ENCODE assay signal across 7 cellular contexts in genomic region chr2:84906900-84907714, GRCh38. TPM values are rescaled to one million over a fixed set of nuclear protein-coding genes. Genes with fewer than 3 reads are reported as not detected.
DNase-seq lines count a peak whose midpoint lies in the region; FAIRE-seq and TF ChIP-seq lines count a peak whose summit lies in the region.

No MANE protein-coding gene starts in this region.

- no peaks in the 10 kb centered on the region for H3K4me1 ChIP-seq in endodermal cell (ENCODE audit: control insufficient read depth, insufficient read depth, low read length)
- H3K4me1 ChIP-seq in suprapubic skin: peaks cover 23% of the 10 kb centered on the region

- FAIRE-seq in H54 (lab: Jason Lieb, UNC): no peak

- H3K9me3 ChIP-seq in endodermal cell (ENCODE audit: control insufficient read depth, low read length) (no peaks in the 10 kb centered on the region), suprapubic skin (no peaks in the 10 kb centered on the region)

- H3K27me3 Mint-ChIP-seq in endodermal cell (ENCODE audit: insufficient read depth): peaks cover 20% of the 10 kb centered on the region

- TF ChIP-seq POLR2A in H54 (IDR thresholded peaks at IDR 0.05; ENCODE audit: low read depth, low read length) (peak; percentile 59), suprapubic skin (IDR thresholded peaks at IDR 0.05) (peak in 1 of 2 donors; percentile 24)

- peaks cover 14% of the 10 kb centered on the region for H3K4me1 Mint-ChIP-seq in endodermal cell

- H3K9me3 Mint-ChIP-seq in endodermal cell: peaks cover 3% of the 10 kb centered on the region

- H3K27ac ChIP-seq in endodermal cell (ENCODE audit: low read depth, low read length): peak overlapping the region; percentile 54
- peak overlapping the region; percentile 97 for H3K27ac ChIP-seq in suprapubic skin

- H3K27ac Mint-ChIP-seq in endodermal cell: peak overlapping the region; percentile 94

- DNase-seq in GM12864 (ENCODE audit: low read depth): no peak
- DNase-seq in H54 (ENCODE audit: insufficient read length, low spot score): peak; percentile 55
- peak; percentile 80 for DNase-seq in MV-4-11 (lab: John Stamatoyannopoulos, UW)
- peak; percentile 35 for DNase-seq in activated CD4-positive, alpha-beta T cell treated with anti-CD3 and anti-CD28 coated beads, Interleukin-2, amount 50 U/mL, for 1 hour
- peak; percentile 85 for DNase-seq in endodermal cell
- DNase-seq in medulla oblongata (ENCODE audit: extremely low spot score): peak; percentile 78
- DNase-seq in suprapubic skin (ENCODE audit: low spot score in 2 of 2): peak in 1 of 2 donors; percentile 88

- 21 to 28% methylated on average over 7 to 15 of the region's 15 CpGs for WGBS in endodermal cell (ENCODE audit: insufficient coverage in 1 of 2, insufficient read length in 1 of 2), 2 experiments
- 24% methylated on average over 15 of the region's 15 CpGs for WGBS in suprapubic skin

- peak overlapping the region; percentile 97 for H3K4me3 Mint-ChIP-seq in endodermal cell

- peaks cover 33% of the 10 kb centered on the region for H3K36me3 Mint-ChIP-seq in endodermal cell (ENCODE audit: low read depth)

- TF ChIP-seq CTCF in GM12864 (IDR thresholded peaks at IDR 0.05; ENCODE audit: low read depth, low read length, missing control alignments): no peak
- TF ChIP-seq CTCF in endodermal cell (conservative IDR thresholded peaks at IDR 0.05): no peak
- TF ChIP-seq CTCF in suprapubic skin (IDR thresholded peaks at IDR 0.05): no peak

- H3K9ac ChIP-seq in endodermal cell (ENCODE audit: extremely low read depth, low read length, poor library complexity, severe bottlenecking): peak overlapping the region; percentile 99

- H3K4me3 ChIP-seq in GM12864 (ENCODE audit: low read depth, low read length) (peak overlapping the region; percentile 89), endodermal cell (ENCODE audit: low read length) (peak overlapping the region; percentile 94), suprapubic skin (peak overlapping the region; percentile 95)

- H3K27me3 ChIP-seq in endodermal cell (ENCODE audit: control insufficient read depth, insufficient read depth, low read length, poor library complexity, severe bottlenecking): no peaks in the 10 kb centered on the region
- no peaks in the 10 kb centered on the region for H3K27me3 ChIP-seq in suprapubic skin

- H3K36me3 ChIP-seq in endodermal cell (ENCODE audit: control insufficient read depth, insufficient read depth, low read length): peaks cover 10% of the 10 kb centered on the region
- H3K36me3 ChIP-seq in suprapubic skin: no peaks in the 10 kb centered on the region

- TF ChIP-seq EP300 in suprapubic skin (IDR thresholded peaks at IDR 0.05): no peak

RNA-seq across cellular contexts. Expression of gene TMSB10, which starts 1.7 kb away (rescaled TPM):
- total RNA-seq in endodermal cell (1,000 to 10,000 TPM; 2,719 to 2,976 TPM), suprapubic skin (1,000 to 10,000 TPM in 2 of 4 donors, 100 to 1,000 TPM in 2; 859 to 1,108 (median 964) TPM)
- polyA plus RNA-seq in endodermal cell (2013, experiment 1 of 2): 2,581 TPM
- 2,852 TPM for polyA plus RNA-seq in endodermal cell (2013, experiment 2 of 2)

RNA-seq across cellular contexts. Expression of gene TRABD2A, which starts 26.2 kb away (rescaled TPM):
- total RNA-seq in endodermal cell (1 to 10 TPM; 4.8 to 7.7 TPM), suprapubic skin (1 to 10 TPM in 2 of 4 donors, under 1 TPM in 1, not detected in 1; 0.68 to 2.4 (median 1.7) TPM)
- 2.1 TPM for polyA plus RNA-seq in endodermal cell (2013, experiment 1 of 2)
- polyA plus RNA-seq in endodermal cell (2013, experiment 2 of 2): 2.0 TPM
